10 cellular contexts compared by ENCODE assay signal in the genomic region with DNA sequence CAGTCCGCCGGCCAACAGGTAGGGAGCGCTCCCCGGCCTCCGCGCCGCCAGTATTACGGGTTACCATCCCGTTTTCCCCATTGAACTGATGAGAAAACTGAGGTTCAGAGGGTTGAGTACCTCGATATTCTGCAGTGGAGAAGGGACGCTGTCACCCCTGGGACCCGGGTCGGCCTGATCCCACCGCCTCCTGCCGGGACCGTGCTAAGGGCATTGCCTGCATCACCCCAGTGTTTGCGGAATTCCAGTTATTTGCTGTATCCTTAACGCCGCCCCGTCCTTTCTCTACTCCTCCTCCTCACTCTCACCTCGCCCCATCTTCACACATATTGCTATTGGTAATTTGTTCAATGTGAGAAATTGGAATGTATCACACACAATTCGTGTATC. TPM values are rescaled to one million over a fixed set of nuclear protein-coding genes. Genes with fewer than 3 reads are reported as not detected.
DNase-seq lines count a peak whose midpoint lies in the region; ATAC-seq and TF ChIP-seq lines count a peak whose summit lies in the region.
"Had no signal": no experiment of that assay in that cellular context is flagged by ENCODE, and none has a peak within 500 bp of the region (broad histone marks: within the 10 kb centered on the region; RNA-seq: fewer than 3 reads in every experiment).

No MANE protein-coding gene starts in this region.

- H3K4me1 Mint-ChIP-seq in activated T-cell treated with anti-CD3 and anti-CD28 coated beads, Interleukin-2, amount 50 U/mL, for 72 hours (ENCODE audit: low read depth), result peaks cover 8% of the 10 kb centered on the region
- H3K4me1 Mint-ChIP-seq in brain, result peaks cover 25% of the 10 kb centered on the region

- H3K27ac Mint-ChIP-seq in activated T-cell treated with anti-CD3 and anti-CD28 coated beads, Interleukin-2, amount 50 U/mL, for 72 hours, result no peak overlapping the region
- H3K27ac Mint-ChIP-seq in brain, result peak overlapping the region in 2 of 5 experiments; percentile 7 to 52

- H3K4me3 Mint-ChIP-seq in activated T-cell treated with anti-CD3 and anti-CD28 coated beads, Interleukin-2, amount 50 U/mL, for 72 hours, result peak overlapping the region; percentile 60 to 91
- peak overlapping the region; percentile 79 to 86 (median 81) for H3K4me3 Mint-ChIP-seq in brain

- H3K9me3 ChIP-seq in upper lobe of left lung, result no peaks in the 10 kb centered on the region

- WGBS in lower leg skin, 2 donors, result 7 to 10% methylated on average over 15 to 20 of the region's 22 CpGs
- 4 to 5% methylated on average over 12 to 15 of the region's 22 CpGs for WGBS in upper lobe of left lung, 2 donors

- H3K27ac ChIP-seq in upper lobe of left lung, result peak overlapping the region; percentile 69 to 91 (median 83)

- no peaks in the 10 kb centered on the region for H3K36me3 ChIP-seq in upper lobe of left lung

- peaks cover 5 to 6% of the 10 kb centered on the region in 2 donors for H3K36me3 Mint-ChIP-seq in activated T-cell treated with anti-CD3 and anti-CD28 coated beads, Interleukin-2, amount 50 U/mL, for 72 hours (ENCODE audit: insufficient read depth in 2 of 2)
- no peaks in the 10 kb centered on the region for H3K36me3 Mint-ChIP-seq in brain

- no peak for DNase-seq in activated T-cell treated with anti-CD3 and anti-CD28 coated beads, Interleukin-2, amount 50 U/mL, for 72 hours
- no peak for DNase-seq in activated T-cell treated with anti-CD3 and anti-CD28 coated beads, Interleukin-2, amount 50 U/mL, for 1 hour
- DNase-seq in lower leg skin (ENCODE audit: low spot score in 2 of 2) (no peak), upper lobe of left lung (no peak), posterior vena cava (ENCODE audit: low spot score) (no peak)
- no peak for DNase-seq in effector CD8-positive, alpha-beta T cell (lab: John Stamatoyannopoulos, UW)
- DNase-seq: DMS79 treated with DMSO at 0.1 percent for 48 hours had no signal

- H3K4me1 ChIP-seq in upper lobe of left lung, result peaks cover 15 to 27% (median 18%) of the 10 kb centered on the region in 4 donors

- no peaks in the 10 kb centered on the region for H3K9me3 Mint-ChIP-seq in activated T-cell treated with anti-CD3 and anti-CD28 coated beads, Interleukin-2, amount 50 U/mL, for 72 hours
- peaks cover 0 to 13% (median 0%) of the 10 kb centered on the region in 5 experiments for H3K9me3 Mint-ChIP-seq in brain

- no peak for ATAC-seq in activated T-cell treated with anti-CD3 and anti-CD28 coated beads, Interleukin-2, amount 50 U/mL, for 72 hours (replicated peaks in 1 of 2)
- peak in 1 of 2 donors; percentile 42 for ATAC-seq in upper lobe of left lung (ENCODE audit: low FRiP score in 2 of 2)
- no peak for ATAC-seq in GM21381 (IDR thresholded peaks at IDR 0.05; ENCODE audit: unreplicated experiment)

- peak overlapping the region; percentile 55 for H3K4me3 ChIP-seq in lower leg skin (ENCODE audit: low read depth, poor library complexity, severe bottlenecking)
- peak overlapping the region; percentile 41 to 90 (median 76) for H3K4me3 ChIP-seq in upper lobe of left lung

- peaks cover 0 to 15% (median 0%) of the 10 kb centered on the region in 4 donors for H3K27me3 ChIP-seq in upper lobe of left lung

- TF ChIP-seq EP300 in upper lobe of left lung (IDR thresholded peaks at IDR 0.05), result no peak

- TF ChIP-seq POLR2A in lower leg skin (IDR thresholded peaks at IDR 0.05) (no peak), upper lobe of left lung (IDR thresholded peaks at IDR 0.05) (no peak)

- peaks cover 66% of the 10 kb centered on the region for H3K27me3 Mint-ChIP-seq in activated T-cell treated with anti-CD3 and anti-CD28 coated beads, Interleukin-2, amount 50 U/mL, for 72 hours (ENCODE audit: low read depth)
- H3K27me3 Mint-ChIP-seq in brain, result peaks cover 81% of the 10 kb centered on the region

- intact Hi-C loops in lower leg skin (cut with DNase I; ENCODE audit: low total_unique reads) (no loop called here), posterior vena cava (cut with DNase I) (loop anchor here in 1 of 2 donors (5.0 kb wide), 1 partner anchor 39 kb away; no protein-coding TSS in a partner anchor)

- TF ChIP-seq CTCF in brain (conservative IDR thresholded peaks at IDR 0.05) (no peak), lower leg skin (IDR thresholded peaks at IDR 0.05) (no peak), upper lobe of left lung (IDR thresholded peaks at IDR 0.05) (no peak)

RNA-seq across cellular contexts. Expression of a gene that starts 0.4 kb away (rescaled TPM):
- total RNA-seq in activated T-cell treated with anti-CD3 and anti-CD28 coated beads, Interleukin-2, amount 50 U/mL, for 72 hours, result under 1 TPM in 1 of 2 donors, not detected in 1; 0.46 TPM
- 5.1 TPM for polyA plus RNA-seq in brain (ENCODE audit: insufficient read depth, low read depth, low replicate concordance)
- total RNA-seq in lower leg skin (10 to 100 TPM in 2 of 4 donors, 1 to 10 TPM in 2; 4.5 to 20.1 (median 10.9) TPM), upper lobe of left lung (10 to 100 TPM in 5 of 6 donors, 1 to 10 TPM in 1; 7.7 to 30.0 (median 16.1) TPM), posterior vena cava (10 to 100 TPM; 42.2 to 59.8 TPM)
- total RNA-seq: activated CD8-positive, alpha-beta memory T cell treated with anti-CD3 and anti-CD28 coated beads for 36 hours had no signal
